In the genomic region with DNA sequence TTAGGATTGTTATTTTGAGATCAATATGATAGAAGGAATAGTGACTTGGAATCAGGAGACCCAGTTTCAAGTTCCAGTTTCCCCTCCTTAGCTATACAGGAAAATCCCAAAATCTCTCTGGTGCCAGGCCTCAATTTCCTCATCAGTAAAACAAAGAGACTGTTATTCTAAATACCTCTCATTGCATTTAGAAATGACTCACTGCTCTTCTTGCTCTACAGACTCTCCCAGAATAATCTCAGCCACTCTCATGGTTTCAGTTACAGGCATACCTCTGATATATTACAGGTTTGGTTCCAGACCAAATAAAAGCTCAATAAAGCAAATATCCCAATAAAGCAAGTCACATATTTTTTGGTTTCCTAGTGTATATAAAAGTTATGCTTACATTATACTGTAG, we compare ENCODE assay signal across 25 cellular contexts. TPM values are rescaled to one million over a fixed set of nuclear protein-coding genes. Genes with fewer than 3 reads are reported as not detected.
DNase-seq lines count a peak whose midpoint lies in the region; ATAC-seq, FAIRE-seq and TF ChIP-seq lines count a peak whose summit lies in the region.
"Had no signal": no experiment of that assay in that cellular context is flagged by ENCODE, and none has a peak within 500 bp of the region (broad histone marks: within the 10 kb centered on the region; RNA-seq: fewer than 3 reads in every experiment).

No MANE protein-coding gene starts in this region.

- POLR2A ChIA-PET in HCT116 (lab: Charles Lee): no interaction called here

- no peaks in the 10 kb centered on the region for H3K9me2 ChIP-seq in HCT116 (ENCODE audit: insufficient read depth)

- RAD21 ChIA-PET in HCT116 (lab: Charles Lee; ENCODE audit: low non-redundant PET in 1 of 2, low total read pairs in 2 of 2, uncharacterized antibody in 2 of 2, unreplicated experiment in 2 of 2): no interaction called here

- H3K27ac ChIP-seq in HCT116 (ENCODE audit: low read depth, low read length): no peak overlapping the region
- no peak overlapping the region for H3K27ac ChIP-seq in astrocyte (ENCODE audit: low read depth, low read length)
- H3K27ac ChIP-seq in Peyer's patch: no peak overlapping the region
- H3K27ac ChIP-seq: gastrocnemius medialis, neutrophil, transverse colon had no signal

- no peak overlapping the region for H3K4me3 ChIP-seq in HCT116 (replicated peaks in 1 of 2; ENCODE audit: low read depth in 1 of 2, low read length in 2 of 2)
- no peak overlapping the region for H3K4me3 ChIP-seq in astrocyte (ENCODE audit: insufficient read depth, low read depth, low read length)
- H3K4me3 ChIP-seq in fibroblast of mammary gland (ENCODE audit: control insufficient read depth, low read depth, low read length): no peak overlapping the region
- H3K4me3 ChIP-seq in Peyer's patch: no peak overlapping the region
- H3K4me3 ChIP-seq: gastrocnemius medialis, transverse colon had no signal

- peaks cover 7% of the 10 kb centered on the region for H3K9me3 Mint-ChIP-seq in astrocyte (ENCODE audit: unreplicated experiment)
- peaks cover 6% of the 10 kb centered on the region for H3K9me3 Mint-ChIP-seq in activated CD8-positive, alpha-beta memory T cell treated with anti-CD3 and anti-CD28 coated beads, Interleukin-2, amount 10 ng/mL, durations not matched to agents 7 days and 5 days (ENCODE audit: low read depth)

- H3K4me1 ChIP-seq in HCT116 (ENCODE audit: control insufficient read depth in 1 of 2, insufficient read depth in 2 of 2, low read length in 2 of 2) (0 out of 4 replicates have a peak, but pooled peaks cover 0 to 4% of the 10 kb centered on the region in 2 experiments), astrocyte (ENCODE audit: insufficient read depth, low read length) (no peaks in the 10 kb centered on the region), Peyer's patch (no peaks in the 10 kb centered on the region)
- H3K4me1 ChIP-seq: BE2C, transverse colon had no signal

- H4K20me1 ChIP-seq in HCT116 (ENCODE audit: insufficient read depth) (no peaks in the 10 kb centered on the region), astrocyte (ENCODE audit: insufficient read depth, low read length) (no peaks in the 10 kb centered on the region)

- H3K9me3 ChIP-seq in HCT116 (ENCODE audit: control insufficient read depth in 1 of 2, insufficient read depth in 1 of 2, low read depth in 1 of 2, low read length in 2 of 2) (no peaks in the 10 kb centered on the region), astrocyte (ENCODE audit: insufficient read depth, low read depth, low read length) (no peaks in the 10 kb centered on the region), Peyer's patch (no peaks in the 10 kb centered on the region)
- H3K9me3 ChIP-seq: BE2C, gastrocnemius medialis, neutrophil had no signal

- FAIRE-seq in astrocyte (lab: Jason Lieb, UNC): no peak
- FAIRE-seq: endothelial cell of umbilical vein, GM12891 had no signal

- H3K36me3 ChIP-seq in HCT116 (ENCODE audit: control insufficient read depth in 1 of 2, insufficient read depth in 2 of 2, low read length in 2 of 2) (no peaks in the 10 kb centered on the region), astrocyte (ENCODE audit: insufficient read depth, low read length) (no peaks in the 10 kb centered on the region), Peyer's patch (no peaks in the 10 kb centered on the region)
- H3K36me3 ChIP-seq: BE2C, gastrocnemius medialis, neutrophil, transverse colon had no signal

- no peak for TF ChIP-seq POLR2A in HCT116 (IDR thresholded peaks at IDR 0.05; ENCODE audit: borderline replicate concordance, extremely low read depth, insufficient read depth, insufficient read length)
- TF ChIP-seq POLR2A in Peyer's patch (IDR thresholded peaks at IDR 0.05): no peak

- no peak for TF ChIP-seq RAD21 in HCT116 (IDR thresholded peaks at IDR 0.05; ENCODE audit: low read depth)

- H2AFZ ChIP-seq in HCT116 (ENCODE audit: low read depth, low read length, poor library complexity, severe bottlenecking) (no peak overlapping the region), astrocyte (ENCODE audit: low read depth, low read length) (no peak overlapping the region)

- H3K9ac ChIP-seq in HCT116 (ENCODE audit: low read length) (no peak overlapping the region), astrocyte (ENCODE audit: low read length) (no peak overlapping the region)

- BruUV-seq in HCT116 (replicated peaks; lab: Mats Ljungman, UMichigan): no TSS peak

- H3K79me2 ChIP-seq in HCT116 (ENCODE audit: insufficient read depth, low read length) (no peaks in the 10 kb centered on the region), astrocyte (ENCODE audit: insufficient read depth, low read length) (no peaks in the 10 kb centered on the region)

- TF ChIP-seq CTCF in HCT116 (IDR thresholded peaks at IDR 0.05 in 2 of 3, conservative IDR thresholded peaks at IDR 0.05 in 1 of 3; ENCODE audit: borderline replicate concordance in 1 of 3, insufficient read depth in 1 of 3, low read depth in 2 of 3, low read length in 2 of 3): no peak
- TF ChIP-seq CTCF in astrocyte (IDR thresholded peaks at IDR 0.05; ENCODE audit: insufficient read depth, low read depth, low read length): no peak
- TF ChIP-seq CTCF in fibroblast of mammary gland (conservative IDR thresholded peaks at IDR 0.05; ENCODE audit: control insufficient read depth, insufficient read depth, low read depth, low read length): no peak
- TF ChIP-seq CTCF in Peyer's patch (IDR thresholded peaks at IDR 0.05): no peak

- H3K27me3 ChIP-seq in HCT116 (ENCODE audit: insufficient read depth, low read length) (no peaks in the 10 kb centered on the region), astrocyte (ENCODE audit: insufficient read depth, low read length) (no peaks in the 10 kb centered on the region), Peyer's patch (no peaks in the 10 kb centered on the region)
- H3K27me3 ChIP-seq: BE2C, gastrocnemius medialis, neutrophil, transverse colon had no signal

- CTCF ChIA-PET in HCT116 (lab: Charles Lee): no interaction called here
- CTCF ChIA-PET in activated CD8-positive, alpha-beta memory T cell treated with anti-CD3 and anti-CD28 coated beads, Interleukin-2, amount 10 ng/mL, durations not matched to agents 7 days and 5 days (lab: Charles Lee): no interaction called here

- intact Hi-C loops in HCT116 (cut with micrococcal nuclease): no loop called here

- DNase-seq in HCT116 (ENCODE audit: low read depth, low spot score): peak; percentile 3
- DNase-seq in astrocyte (ENCODE audit: low read depth): peak; percentile 34
- DNase-seq in fibroblast of mammary gland (ENCODE audit: low read depth): peak; percentile 10
- DNase-seq in stromal cell of bone marrow (ENCODE audit: low read depth): peak; percentile 6
- DNase-seq in Peyer's patch: no peak
- no peak for DNase-seq in activated CD8-positive, alpha-beta memory T cell treated with anti-CD3 and anti-CD28 coated beads, Interleukin-2, amount 10 ng/mL, durations not matched to agents 7 days and 5 days
- DNase-seq: activated CD4-positive, alpha-beta T cell treated with anti-CD3 and anti-CD28 coated beads, Interleukin-2, amount 50 U/mL, for 48 hours; activated gamma-delta T cell; BE2C; caudate nucleus; DMS79 treated with DMSO at 0.1 percent for 48 hours; gastrocnemius medialis; GOT3; islet precursor cell; NCI-H1694 treated with DMSO at 0.1 percent for 48 hours; NCI-H69; stimulated activated CD4-positive, alpha-beta T cell treated with anti-CD3 and anti-CD28 coated beads, Interleukin-4, amount 100 ng/mL, for 24 hours; T-helper 9 cell; transverse colon had no signal

- no peaks in the 10 kb centered on the region for H3K36me3 Mint-ChIP-seq in astrocyte (ENCODE audit: low read depth, unreplicated experiment)
- no peaks in the 10 kb centered on the region for H3K36me3 Mint-ChIP-seq in activated CD8-positive, alpha-beta memory T cell treated with anti-CD3 and anti-CD28 coated beads, Interleukin-2, amount 10 ng/mL, durations not matched to agents 7 days and 5 days
- H3K36me3 Mint-ChIP-seq: memory B cell had no signal

- H3K27ac Mint-ChIP-seq in astrocyte (ENCODE audit: unreplicated experiment): no peak overlapping the region
- no peak overlapping the region for H3K27ac Mint-ChIP-seq in activated CD8-positive, alpha-beta memory T cell treated with anti-CD3 and anti-CD28 coated beads, Interleukin-2, amount 10 ng/mL, durations not matched to agents 7 days and 5 days
- H3K27ac Mint-ChIP-seq: memory B cell; stimulated activated naive CD8-positive, alpha-beta T cell treated with anti-CD3 and anti-CD28 coated beads, Interleukin-15, Interleukin-2, amounts not matched to agents 100 ng/mL and 50 ng/mL, for 24 hours had no signal

- ATAC-seq in HCT116: no peak
- no peak for ATAC-seq in HG02759 (IDR thresholded peaks at IDR 0.05; ENCODE audit: unreplicated experiment)
- ATAC-seq in activated CD8-positive, alpha-beta memory T cell treated with anti-CD3 and anti-CD28 coated beads, Interleukin-2, amount 10 ng/mL, durations not matched to agents 7 days and 5 days: no peak
- ATAC-seq: gastrocnemius medialis had no signal

- H3K4me2 ChIP-seq in HCT116 (ENCODE audit: low read length): 0 out of 2 replicates have a peak overlapping the region, but pooled peaks have one; percentile 6
- H3K4me2 ChIP-seq in astrocyte (ENCODE audit: low read length): no peak overlapping the region

- peaks cover 6% of the 10 kb centered on the region for H3K4me1 Mint-ChIP-seq in astrocyte (ENCODE audit: low read depth, unreplicated experiment)
- no peaks in the 10 kb centered on the region for H3K4me1 Mint-ChIP-seq in activated CD8-positive, alpha-beta memory T cell treated with anti-CD3 and anti-CD28 coated beads, Interleukin-2, amount 10 ng/mL, durations not matched to agents 7 days and 5 days
- H3K4me1 Mint-ChIP-seq: memory B cell had no signal

- H3K4me3 Mint-ChIP-seq in astrocyte (ENCODE audit: unreplicated experiment): no peak overlapping the region
- H3K4me3 Mint-ChIP-seq in activated CD8-positive, alpha-beta memory T cell treated with anti-CD3 and anti-CD28 coated beads, Interleukin-2, amount 10 ng/mL, durations not matched to agents 7 days and 5 days: no peak overlapping the region
- H3K4me3 Mint-ChIP-seq: memory B cell; stimulated activated naive CD8-positive, alpha-beta T cell treated with anti-CD3 and anti-CD28 coated beads, Interleukin-15, Interleukin-2, amounts not matched to agents 100 ng/mL and 50 ng/mL, for 24 hours had no signal

- H3K27me3 Mint-ChIP-seq in astrocyte (ENCODE audit: low read depth, unreplicated experiment): no peaks in the 10 kb centered on the region
- H3K27me3 Mint-ChIP-seq in activated CD8-positive, alpha-beta memory T cell treated with anti-CD3 and anti-CD28 coated beads, Interleukin-2, amount 10 ng/mL, durations not matched to agents 7 days and 5 days: no peaks in the 10 kb centered on the region
- H3K27me3 Mint-ChIP-seq: memory B cell; stimulated activated naive CD8-positive, alpha-beta T cell treated with anti-CD3 and anti-CD28 coated beads, Interleukin-15, Interleukin-2, amounts not matched to agents 100 ng/mL and 50 ng/mL, for 24 hours had no signal

TF ChIP-seq in HCT116, 20 proteins besides CTCF, POLR2A, EP300 and RAD21:
- TF ChIP-seq SRF (IDR thresholded peaks at IDR 0.05; ENCODE audit: low read depth): no peak

RNA-seq across cellular contexts. Expression of gene IMPG2, which starts 28.3 kb away (rescaled TPM):
- 0.20 TPM for total RNA-seq in HCT116 (2021; ENCODE audit: unreplicated experiment)
- 0.01 and 0.07 TPM in 2 replicates for polyA plus RNA-seq in HCT116 (2012)
- total RNA-seq in astrocyte: 0.26 and 0.30 TPM in 2 replicates
- under 1 TPM; 0.27 to 0.83 (median 0.36) TPM for total RNA-seq in Peyer's patch
- total RNA-seq in activated CD8-positive, alpha-beta memory T cell treated with anti-CD3 and anti-CD28 coated beads, Interleukin-2, amount 10 ng/mL, durations not matched to agents 7 days and 5 days: under 1 TPM; 0.23 to 0.29 TPM

Comparison
In these comparisons a context has a peak if more than half of its experiments do, and no peak if none do; other contexts are left out.
1. DNase-seq: peak in HCT116 (single experiment), astrocyte (single experiment), fibroblast of mammary gland (single experiment) and stromal cell of bone marrow (single experiment); none in Peyer's patch (0 of 3) and activated CD8-positive, alpha-beta memory T cell treated with anti-CD3 and anti-CD28 coated beads, Interleukin-2, amount 10 ng/mL, durations not matched to agents 7 days and 5 days (single experiment).